Comparison of ENCODE assay signal across 8 cellular contexts in the genomic region with DNA sequence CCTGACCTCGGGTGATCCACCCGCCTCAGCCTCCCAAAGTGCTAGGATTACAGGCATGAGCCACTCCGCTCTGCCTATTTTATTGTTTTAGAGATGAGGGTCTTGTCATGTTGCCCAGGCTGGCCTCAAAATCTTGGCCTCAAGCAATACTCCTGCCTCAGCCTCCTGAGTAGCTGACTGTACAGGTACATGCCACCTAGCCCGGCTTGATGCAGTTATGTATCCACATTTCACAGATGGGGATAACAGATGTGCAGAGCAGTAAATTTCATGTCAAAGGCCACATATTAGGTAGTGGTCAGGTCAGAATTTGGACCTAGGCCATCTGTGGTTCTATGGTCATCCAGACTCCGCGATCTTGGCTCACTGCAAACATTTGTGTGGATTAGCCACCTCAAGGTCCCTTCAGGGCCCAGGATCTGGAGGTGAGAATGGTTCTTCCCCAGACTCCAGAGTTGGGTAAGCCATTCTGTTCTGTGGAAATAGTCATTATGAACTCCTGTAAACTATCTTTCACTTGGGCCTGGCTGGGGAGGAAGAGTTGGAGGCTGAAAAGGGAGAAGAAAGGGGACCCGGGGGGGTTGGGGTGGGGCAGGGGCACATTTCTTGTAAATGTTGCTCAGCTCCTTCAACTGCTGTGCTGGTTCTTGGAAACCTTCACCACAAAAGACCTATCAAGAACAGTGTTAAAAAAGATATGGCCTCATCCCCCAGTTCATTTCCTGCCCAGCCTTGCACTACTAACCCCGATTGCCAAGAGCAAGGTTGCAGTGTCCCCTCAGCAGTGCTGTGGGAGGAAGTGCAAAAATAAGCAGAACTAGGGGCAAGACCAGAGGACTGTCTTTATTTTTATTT. TPM values are rescaled to one million over a fixed set of nuclear protein-coding genes. Genes with fewer than 3 reads are reported as not detected.
DNase-seq lines count a peak whose midpoint lies in the region; ATAC-seq lines count a peak whose summit lies in the region.

No MANE protein-coding gene starts in this region.

- peak; percentile 42 for ATAC-seq in left colon
- peak; percentile 96 for ATAC-seq in stimulated activated naive CD8-positive, alpha-beta T cell treated with anti-CD3 and anti-CD28 coated beads, Interleukin-15, Interleukin-2, amounts not matched to agents 100 U/mL and 50 U/mL, for 24 hours
- ATAC-seq in GM21526 (IDR thresholded peaks at IDR 0.05; ENCODE audit: low FRiP score, unreplicated experiment), result no peak
- ATAC-seq in GM19452 (IDR thresholded peaks at IDR 0.05; ENCODE audit: unreplicated experiment), result no peak

- DNase-seq in MV-4-11 (lab: John Stamatoyannopoulos, UW) (peak; percentile 99), left colon (peak in 1 of 2 donors; percentile 55), cerebellar nuclear complex (lab: John Stamatoyannopoulos, UW) (no peak), DMS114 treated with DMSO at 0.1 percent for 48 hours (lab: John Stamatoyannopoulos, UW; ENCODE audit: unreplicated experiment) (no peak)
- peak; percentile 54 for DNase-seq in activated CD8-positive, alpha-beta memory T cell treated with anti-CD3 and anti-CD28 coated beads, Interleukin-2, amount 50 U/mL, for 4 hours
- DNase-seq in stimulated activated naive CD8-positive, alpha-beta T cell treated with anti-CD3 and anti-CD28 coated beads, Interleukin-15, Interleukin-2, amounts not matched to agents 100 U/mL and 50 U/mL, for 24 hours, result peak; percentile 65

- intact Hi-C loops in left colon (cut with DNase I, micrococcal nuclease), result no loop called here

RNA-seq across cellular contexts. Expression of gene PIM1, which starts 13.0 kb away (rescaled TPM):
- 10 to 100 TPM; 27.1 to 37.0 TPM for total RNA-seq in left colon

Comparison
In these comparisons a context has a peak if more than half of its experiments do, and no peak if none do; other contexts are left out.
1. DNase-seq: peak in MV-4-11 (single experiment), activated CD8-positive, alpha-beta memory T cell treated with anti-CD3 and anti-CD28 coated beads, Interleukin-2, amount 50 U/mL, for 4 hours (single experiment) and stimulated activated naive CD8-positive, alpha-beta T cell treated with anti-CD3 and anti-CD28 coated beads, Interleukin-15, Interleukin-2, amounts not matched to agents 100 U/mL and 50 U/mL, for 24 hours (single experiment); none in cerebellar nuclear complex (0 of 2) and DMS114 treated with DMSO at 0.1 percent for 48 hours (single experiment).
2. ATAC-seq: peak in left colon (single experiment) and stimulated activated naive CD8-positive, alpha-beta T cell treated with anti-CD3 and anti-CD28 coated beads, Interleukin-15, Interleukin-2, amounts not matched to agents 100 U/mL and 50 U/mL, for 24 hours (single experiment); none in GM21526 (single experiment) and GM19452 (single experiment).